ENCODE assay signal across 8 cellular contexts in the genomic region with DNA sequence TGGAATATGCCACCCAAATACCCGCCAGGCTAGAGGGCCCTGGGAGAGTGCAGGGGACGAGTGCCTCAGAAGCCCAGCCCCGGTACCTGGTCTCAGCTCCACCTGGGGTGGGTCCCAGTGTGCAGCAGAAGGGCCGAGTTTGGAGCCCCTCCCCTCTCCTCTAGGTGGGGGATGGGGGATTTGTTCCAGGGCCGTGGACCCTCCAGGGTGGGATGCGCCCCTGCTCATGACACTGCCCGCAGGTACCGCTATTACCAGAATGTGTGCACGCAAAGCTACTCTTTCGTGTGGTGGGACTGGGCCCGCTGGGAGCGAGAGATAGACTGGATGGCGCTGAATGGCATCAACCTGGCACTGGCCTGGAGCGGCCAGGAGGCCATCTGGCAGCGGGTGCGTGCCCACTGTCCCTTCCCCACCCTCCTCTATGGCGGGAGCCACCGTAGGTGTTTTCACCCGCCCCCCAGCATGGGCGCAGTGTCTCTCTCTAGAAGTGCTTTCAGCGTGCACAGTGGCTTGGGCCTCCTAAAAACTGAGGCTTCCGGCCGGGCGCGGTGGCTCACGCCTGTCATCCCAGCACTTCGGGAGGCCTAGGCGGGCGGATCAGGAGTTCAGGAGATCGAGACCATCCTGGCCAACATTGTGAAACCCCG. TPM values are rescaled to one million over a fixed set of nuclear protein-coding genes. Genes with fewer than 3 reads are reported as not detected.
DNase-seq lines count a peak whose midpoint lies in the region; ATAC-seq and TF ChIP-seq lines count a peak whose summit lies in the region.

No MANE protein-coding gene starts in this region.

- no peak for TF ChIP-seq POLR2A in gastroesophageal sphincter (IDR thresholded peaks at IDR 0.05)

- peaks cover 37% of the 10 kb centered on the region for H3K36me3 ChIP-seq in WERI-Rb-1
- H3K36me3 ChIP-seq in gastroesophageal sphincter, result peaks cover 0 to 42% of the 10 kb centered on the region in 2 donors
- H3K36me3 ChIP-seq in rectal smooth muscle tissue (ENCODE audit: control insufficient read depth, insufficient read depth, low read length), result peaks cover 8% of the 10 kb centered on the region

- no peak for DNase-seq in WERI-Rb-1
- no peak for DNase-seq in HPDE6-E6E7 (ENCODE audit: extremely low spot score)
- no peak for DNase-seq in activated CD4-positive, CD25-positive, alpha-beta regulatory T cell (lab: John Stamatoyannopoulos, UW)

- TF ChIP-seq EP300 in gastroesophageal sphincter (IDR thresholded peaks at IDR 0.05), result no peak

- peak overlapping the region; percentile 51 for H3K9ac ChIP-seq in rectal smooth muscle tissue (ENCODE audit: low read length)

- no peak for TF ChIP-seq CTCF in WERI-Rb-1 (IDR thresholded peaks at IDR 0.05; ENCODE audit: low read depth, low read length)
- no peak for TF ChIP-seq CTCF in gastroesophageal sphincter (IDR thresholded peaks at IDR 0.05)

- no peaks in the 10 kb centered on the region for H3K27me3 ChIP-seq in WERI-Rb-1 (ENCODE audit: insufficient read depth, low read depth, severe bottlenecking)
- no peaks in the 10 kb centered on the region for H3K27me3 ChIP-seq in gastroesophageal sphincter
- no peaks in the 10 kb centered on the region for H3K27me3 ChIP-seq in rectal smooth muscle tissue (ENCODE audit: control insufficient read depth, insufficient read depth, low read length)

- H3K27ac ChIP-seq in WERI-Rb-1 (peak overlapping the region; percentile 96), gastroesophageal sphincter (peak overlapping the region; percentile 82 to 99 (median 95)), rectal smooth muscle tissue (ENCODE audit: low read depth, low read length) (peak overlapping the region; percentile 48)

- H3K9me3 ChIP-seq in WERI-Rb-1 (ENCODE audit: severe bottlenecking) (no peaks in the 10 kb centered on the region), gastroesophageal sphincter (no peaks in the 10 kb centered on the region)

- 87% methylated on average over 4 of the region's 31 CpGs; no CpG with 5 or more reads in 1 of the 2 donors for WGBS in gastroesophageal sphincter (ENCODE audit: low coverage in 1 of 2), 2 donors

- H3K4me1 ChIP-seq in gastroesophageal sphincter (peaks cover 0 to 39% (median 8%) of the 10 kb centered on the region in 3 donors), rectal smooth muscle tissue (ENCODE audit: control insufficient read depth, insufficient read depth, low read length) (peaks cover 12% of the 10 kb centered on the region)

- H3K4me3 ChIP-seq in GM08714 (ENCODE audit: low read length) (peak overlapping the region; percentile 81), WERI-Rb-1 (ENCODE audit: low read depth, low read length) (peak overlapping the region; percentile 71), gastroesophageal sphincter (peak overlapping the region; percentile 29 to 83), rectal smooth muscle tissue (ENCODE audit: low read length) (peak overlapping the region; percentile 83)

- no peak for ATAC-seq in gastroesophageal sphincter
- ATAC-seq in GM19452 (IDR thresholded peaks at IDR 0.05; ENCODE audit: unreplicated experiment), result no peak
- no peak for ATAC-seq in HG03095 (IDR thresholded peaks at IDR 0.05; ENCODE audit: unreplicated experiment)

RNA-seq across cellular contexts. Expression of gene NAGLU, which starts 1.2 kb away (rescaled TPM):
- 10 to 100 TPM; 31.9 to 46.9 (median 35.7) TPM for total RNA-seq in gastroesophageal sphincter

RNA-seq across cellular contexts. Expression of gene HSD17B1, which starts 15.4 kb away (rescaled TPM):
- total RNA-seq in gastroesophageal sphincter, result 1 to 10 TPM in 1 of 4 donors, under 1 TPM in 3; 0.39 to 1.4 (median 0.69) TPM

RNA-seq across cellular contexts. Expression of gene COASY, which starts 24.7 kb away (rescaled TPM):
- 10 to 100 TPM; 16.8 to 25.8 (median 19.9) TPM for total RNA-seq in gastroesophageal sphincter

RNA-seq across cellular contexts. Expression of gene MLX, which starts 29.6 kb away (rescaled TPM):
- 10 to 100 TPM; 24.4 to 33.9 (median 26.0) TPM for total RNA-seq in gastroesophageal sphincter

RNA-seq across cellular contexts. Expression of gene PSMC3IP, which starts 40.2 kb away (rescaled TPM):
- total RNA-seq in gastroesophageal sphincter, result 1 to 10 TPM; 4.0 to 6.8 (median 4.8) TPM
